In genomic region chr2:64669288-64669687, GRCh38 we compare ENCODE assay signal across 1 cellular context.
TF ChIP-seq lines count a peak whose summit lies in the region.

No MANE protein-coding gene starts in this region.

TF ChIP-seq in HepG2, 621 proteins besides CTCF, POLR2A, EP300 and RAD21 (continued from another document and continues in another):
- TF ChIP-seq ZNF746 (CRISPR knock-in tag; IDR thresholded peaks at IDR 0.05): no peak
- TF ChIP-seq ATM (IDR thresholded peaks at IDR 0.05; ENCODE audit: borderline replicate concordance): no peak
- no peak for TF ChIP-seq ZNF775 (CRISPR knock-in tag; IDR thresholded peaks at IDR 0.05; ENCODE audit: borderline replicate concordance)
- peak; percentile 89 for TF ChIP-seq ZNF317 (CRISPR knock-in tag; IDR thresholded peaks at IDR 0.05)
- TF ChIP-seq HOXA7 (CRISPR knock-in tag; IDR thresholded peaks at IDR 0.05): 0 out of 2 replicates have a peak, but pooled peaks have one; percentile 42
- 0 out of 2 replicates have a peak, but pooled peaks have one; percentile 29 for TF ChIP-seq DRAP1 (CRISPR knock-in tag; IDR thresholded peaks at IDR 0.05)
- peak; percentile 31; the same call in 1 of the 2 replicates for TF ChIP-seq ZBTB25 (CRISPR knock-in tag; IDR thresholded peaks at IDR 0.05)
- TF ChIP-seq TCF7 (IDR thresholded peaks at IDR 0.05; ENCODE audit: low read depth): peak; percentile 76; the same call in 1 of the 2 replicates
- TF ChIP-seq IRF9 (CRISPR knock-in tag; IDR thresholded peaks at IDR 0.05; ENCODE audit: borderline replicate concordance): peak; percentile 52; the same call in 1 of the 2 replicates
- no peak for TF ChIP-seq ZNF333 (CRISPR knock-in tag; IDR thresholded peaks at IDR 0.05; ENCODE audit: borderline replicate concordance)
- TF ChIP-seq ZNF513 (CRISPR knock-in tag; conservative IDR thresholded peaks at IDR 0.05): no peak
- peak; percentile 94 for TF ChIP-seq SAP130 (CRISPR knock-in tag; IDR thresholded peaks at IDR 0.05; ENCODE audit: low read depth)
- TF ChIP-seq PHF5A (CRISPR knock-in tag; IDR thresholded peaks at IDR 0.05; ENCODE audit: low read depth, unreplicated experiment): peak; percentile 72
- TF ChIP-seq ZNF441 (CRISPR knock-in tag; IDR thresholded peaks at IDR 0.05; ENCODE audit: borderline replicate concordance): 0 out of 2 replicates have a peak, but pooled peaks have one; percentile 57
- peak; percentile 90 for TF ChIP-seq TEAD3 (CRISPR knock-in tag; optimal IDR thresholded peaks at IDR 0.05; ENCODE audit: borderline replicate concordance)
- peak; percentile 35; the same call in 1 of the 2 replicates for TF ChIP-seq KMT2B (CRISPR knock-in tag; IDR thresholded peaks at IDR 0.05)
- TF ChIP-seq NCOR1 (IDR thresholded peaks at IDR 0.05; ENCODE audit: borderline replicate concordance, low read length): no peak
- TF ChIP-seq ZNF614 (CRISPR knock-in tag; IDR thresholded peaks at IDR 0.05; ENCODE audit: borderline replicate concordance): 0 out of 2 replicates have a peak, but pooled peaks have one; percentile 51
- 0 out of 2 replicates have a peak, but pooled peaks have one; percentile 51 for TF ChIP-seq ZNF510 (CRISPR knock-in tag; IDR thresholded peaks at IDR 0.05; ENCODE audit: low read depth)
- 0 out of 2 replicates have a peak, but pooled peaks have one; percentile 36 for TF ChIP-seq NR2F2 (IDR thresholded peaks at IDR 0.05; ENCODE audit: borderline replicate concordance, low read depth)
- peak; percentile 32; the same call in 1 of the 2 replicates for TF ChIP-seq SNAPC2 (CRISPR knock-in tag; IDR thresholded peaks at IDR 0.05)
- TF ChIP-seq PHF8 (CRISPR knock-in tag; IDR thresholded peaks at IDR 0.05): no peak
- TF ChIP-seq ZFX (CRISPR knock-in tag; IDR thresholded peaks at IDR 0.05; ENCODE audit: low read depth): peak; percentile 37; the same call in 1 of the 2 replicates
- peak; percentile 63; the same call in 1 of the 2 replicates for TF ChIP-seq YEATS2 (CRISPR knock-in tag; IDR thresholded peaks at IDR 0.05; ENCODE audit: borderline replicate concordance)
- peak; percentile 99 for TF ChIP-seq TBX2 (CRISPR knock-in tag; IDR thresholded peaks at IDR 0.05; ENCODE audit: borderline replicate concordance)
- TF ChIP-seq ETV5 (CRISPR knock-in tag; IDR thresholded peaks at IDR 0.05; ENCODE audit: borderline replicate concordance): peak; percentile 99
- TF ChIP-seq NFKBIZ (CRISPR knock-in tag; IDR thresholded peaks at IDR 0.05): peak; percentile 71; the same call in 1 of the 2 replicates
- TF ChIP-seq ZBTB43 (CRISPR knock-in tag; conservative IDR thresholded peaks at IDR 0.05): 0 out of 2 replicates have a peak, but pooled peaks have one; percentile 51
- TF ChIP-seq JUND (CRISPR knock-in tag; IDR thresholded peaks at IDR 0.05): peak; percentile 72; the same call in 1 of the 2 replicates
- TF ChIP-seq ZBTB20 (CRISPR knock-in tag; IDR thresholded peaks at IDR 0.05; ENCODE audit: borderline replicate concordance, low read depth): peak; percentile 81; the same call in 1 of the 2 replicates
- 0 out of 2 replicates have a peak, but pooled peaks have one; percentile 39 for TF ChIP-seq SALL2 (CRISPR knock-in tag; IDR thresholded peaks at IDR 0.05)
- peak; percentile 87 for TF ChIP-seq HOMEZ (CRISPR knock-in tag; IDR thresholded peaks at IDR 0.05; ENCODE audit: low read depth)
- TF ChIP-seq RELA (CRISPR knock-in tag; IDR thresholded peaks at IDR 0.05): no peak
- TF ChIP-seq CEBPG (CRISPR knock-in tag; IDR thresholded peaks at IDR 0.05): peak; percentile 95
- TF ChIP-seq ZNF792 (CRISPR knock-in tag; IDR thresholded peaks at IDR 0.05): peak; percentile 32; the same call in 1 of the 2 replicates
- TF ChIP-seq RXRA (CRISPR knock-in tag; IDR thresholded peaks at IDR 0.05): peak; percentile 37; the same call in 1 of the 2 replicates
- peak; percentile 85; the same call in 1 of the 2 replicates for TF ChIP-seq CBFB (CRISPR knock-in tag; IDR thresholded peaks at IDR 0.05)
- peak; percentile 94 for TF ChIP-seq CEBPB (IDR thresholded peaks at IDR 0.05; ENCODE audit: borderline replicate concordance, low read depth, low read length)
- peak; percentile 59; the same call in 1 of the 2 replicates for TF ChIP-seq ZNF747 (CRISPR knock-in tag; IDR thresholded peaks at IDR 0.05; ENCODE audit: borderline replicate concordance)
- peak; percentile 39; the same call in 1 of the 2 replicates for TF ChIP-seq ZNF800 (CRISPR knock-in tag; IDR thresholded peaks at IDR 0.05)
- TF ChIP-seq ZNF574 (CRISPR knock-in tag; IDR thresholded peaks at IDR 0.05): peak; percentile 66
- peak; percentile 89 for TF ChIP-seq ZGPAT (CRISPR knock-in tag; IDR thresholded peaks at IDR 0.05)
- TF ChIP-seq ZNF337 (CRISPR knock-in tag; IDR thresholded peaks at IDR 0.05; ENCODE audit: borderline replicate concordance, low read depth): no peak
- TF ChIP-seq THRA (CRISPR knock-in tag; IDR thresholded peaks at IDR 0.05; ENCODE audit: borderline replicate concordance): peak; percentile 65; the same call in 1 of the 2 replicates
- TF ChIP-seq TCF12 (IDR thresholded peaks at IDR 0.05): no peak
- peak; percentile 17; the same call in 1 of the 2 replicates for TF ChIP-seq TCF12 (CRISPR knock-in tag; IDR thresholded peaks at IDR 0.05)
- TF ChIP-seq RARA (CRISPR knock-in tag; IDR thresholded peaks at IDR 0.05): peak; percentile 96
- no peak for TF ChIP-seq PAWR (CRISPR knock-in tag; IDR thresholded peaks at IDR 0.05; ENCODE audit: borderline replicate concordance)
